Comparison of ENCODE assay signal across 9 cellular contexts in the genomic region with DNA sequence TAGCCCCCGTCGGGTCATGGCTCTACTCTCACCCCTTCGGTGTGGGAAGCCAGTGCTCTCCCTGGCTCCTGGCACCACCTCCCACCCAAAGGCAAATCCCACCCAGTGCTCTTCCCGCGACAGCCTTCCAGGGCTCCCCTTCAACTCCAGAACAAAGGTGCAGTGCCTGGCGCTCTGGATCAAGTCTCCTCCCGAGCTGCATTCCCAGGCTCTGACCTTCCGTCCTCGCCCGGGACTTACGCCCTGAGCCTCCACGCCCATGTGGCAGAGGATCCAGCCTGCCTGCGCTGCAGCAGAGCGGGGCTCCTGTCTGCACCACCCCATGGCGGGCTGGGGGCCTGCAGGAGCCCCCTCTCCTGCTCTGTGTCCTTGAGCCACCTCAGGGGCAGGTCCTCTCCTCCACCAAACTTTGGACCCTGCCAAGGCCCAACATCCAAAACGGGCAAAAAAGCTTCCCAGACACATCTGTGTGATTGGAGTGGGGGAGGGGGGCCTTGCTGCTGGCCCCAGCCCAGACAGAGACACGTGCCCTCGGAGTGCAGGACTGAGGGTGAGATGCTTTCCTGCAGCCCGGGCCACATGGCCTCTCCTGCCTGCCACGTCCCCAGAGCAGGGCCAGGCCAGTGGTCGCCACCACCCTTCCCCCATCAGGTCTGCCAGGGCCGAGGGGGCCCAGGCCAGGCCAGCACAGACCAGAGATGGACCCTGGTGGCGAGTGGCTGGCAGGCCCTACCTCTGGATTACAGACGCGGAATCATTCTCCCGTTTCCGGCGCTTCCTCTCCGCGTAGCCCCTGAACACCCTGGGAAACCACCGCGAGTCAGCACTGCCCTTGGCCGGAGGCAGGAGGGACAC. TPM values are rescaled to one million over a fixed set of nuclear protein-coding genes. Genes with fewer than 3 reads are reported as not detected.
DNase-seq lines count a peak whose midpoint lies in the region; TF ChIP-seq lines count a peak whose summit lies in the region.
"Had no signal": no experiment of that assay in that cellular context is flagged by ENCODE, and none has a peak within 500 bp of the region (broad histone marks: within the 10 kb centered on the region; RNA-seq: fewer than 3 reads in every experiment).

No MANE protein-coding gene starts in this region.

- peaks cover 11% of the 10 kb centered on the region for H3K79me2 ChIP-seq in osteoblast (ENCODE audit: insufficient read depth, low read length)

- no peaks in the 10 kb centered on the region for H3K27me3 Mint-ChIP-seq in T-helper 2 cell treated with Interferon-gamma antibody and Interleukin-4, amounts not matched to agents 5 μg/mL and 100 μg/mL, for 36 hours (ENCODE audit: low read depth)
- peaks cover 4% of the 10 kb centered on the region for H3K27me3 Mint-ChIP-seq in glutamatergic neuron (ENCODE audit: unreplicated experiment)

- H3K27me3 ChIP-seq in osteoblast (ENCODE audit: insufficient read depth, low read length), result no peaks in the 10 kb centered on the region

- H3K9me3 ChIP-seq in osteoblast (ENCODE audit: low read depth, low read length), result no peaks in the 10 kb centered on the region

- H2AFZ ChIP-seq in osteoblast (ENCODE audit: low read length), result no peak overlapping the region

- no peak overlapping the region for H3K4me3 ChIP-seq in osteoblast (ENCODE audit: insufficient read depth, low read length)

- no peak overlapping the region for H3K4me2 ChIP-seq in osteoblast (ENCODE audit: insufficient read depth, low read length)

- peaks cover 39% of the 10 kb centered on the region for H4K20me1 ChIP-seq in osteoblast (ENCODE audit: insufficient read depth, low read length)

- peaks cover 20% of the 10 kb centered on the region for H3K36me3 Mint-ChIP-seq in T-helper 2 cell treated with Interferon-gamma antibody and Interleukin-4, amounts not matched to agents 5 μg/mL and 100 μg/mL, for 36 hours (ENCODE audit: low read depth)
- H3K36me3 Mint-ChIP-seq in glutamatergic neuron (ENCODE audit: unreplicated experiment), result no peaks in the 10 kb centered on the region

- DNase-seq in ELF-1 (ENCODE audit: low read depth, low spot score) (peak; percentile 86), glutamatergic neuron (peak; percentile 34), osteoblast (ENCODE audit: insufficient read length, low spot score, missing footprints) (peak; percentile 82), activated gamma-delta T cell (lab: John Stamatoyannopoulos, UW) (no peak), OCI-M1 (lab: John Stamatoyannopoulos, UW) (no peak), NCI-H82 treated with DMSO at 0.1 percent for 48 hours (lab: John Stamatoyannopoulos, UW; ENCODE audit: unreplicated experiment) (no peak), NCI-H226 (no peak)
- DNase-seq in T-helper 2 cell treated with Interferon-gamma antibody and Interleukin-4, amounts not matched to agents 5 μg/mL and 100 μg/mL, for 36 hours (ENCODE audit: low spot score), result no peak
- DNase-seq: NK-92 treated with Interleukin-12 subunit alpha and Interleukin-12 subunit beta, amount 100 ng/mL, for 24 hours had no signal

- peaks cover 30% of the 10 kb centered on the region for H3K4me1 ChIP-seq in osteoblast (ENCODE audit: insufficient read depth, low read length)

- TF ChIP-seq CTCF in glutamatergic neuron (IDR thresholded peaks at IDR 0.05; ENCODE audit: partially characterized antibody, unreplicated experiment) (no peak), osteoblast (IDR thresholded peaks at IDR 0.05; ENCODE audit: extremely low read depth, low read depth, low read length) (no peak)

- H3K27ac ChIP-seq in osteoblast (ENCODE audit: low read depth, low read length), result no peak overlapping the region

- H3K36me3 ChIP-seq in osteoblast (ENCODE audit: insufficient read depth, low read length), result peaks cover 23% of the 10 kb centered on the region

- H3K27ac Mint-ChIP-seq in T-helper 2 cell treated with Interferon-gamma antibody and Interleukin-4, amounts not matched to agents 5 μg/mL and 100 μg/mL, for 36 hours, result peak overlapping the region; percentile 57
- H3K27ac Mint-ChIP-seq in glutamatergic neuron (ENCODE audit: unreplicated experiment), result no peak overlapping the region

- peak overlapping the region; percentile 71 for H3K4me3 Mint-ChIP-seq in T-helper 2 cell treated with Interferon-gamma antibody and Interleukin-4, amounts not matched to agents 5 μg/mL and 100 μg/mL, for 36 hours
- peak overlapping the region; percentile 61 for H3K4me3 Mint-ChIP-seq in glutamatergic neuron (ENCODE audit: unreplicated experiment)

- no peaks in the 10 kb centered on the region for H3K9me3 Mint-ChIP-seq in T-helper 2 cell treated with Interferon-gamma antibody and Interleukin-4, amounts not matched to agents 5 μg/mL and 100 μg/mL, for 36 hours
- H3K9me3 Mint-ChIP-seq in glutamatergic neuron (ENCODE audit: unreplicated experiment), result peaks cover 1% of the 10 kb centered on the region

- peaks cover 15% of the 10 kb centered on the region for H3K4me1 Mint-ChIP-seq in T-helper 2 cell treated with Interferon-gamma antibody and Interleukin-4, amounts not matched to agents 5 μg/mL and 100 μg/mL, for 36 hours (ENCODE audit: low read depth)
- H3K4me1 Mint-ChIP-seq in glutamatergic neuron (ENCODE audit: low read depth, unreplicated experiment), result peaks cover 4% of the 10 kb centered on the region

RNA-seq across cellular contexts. Expression of a gene that starts 4.4 kb away (rescaled TPM):
- total RNA-seq in glutamatergic neuron (ENCODE audit: unreplicated experiment) (131 TPM), osteoblast (19.2 and 22.4 TPM in 2 replicates)

RNA-seq across cellular contexts. Expression of a gene that starts 13.6 kb away (rescaled TPM):
- total RNA-seq in glutamatergic neuron (ENCODE audit: unreplicated experiment) (1.0 TPM), osteoblast (not detected in 2 replicates)

RNA-seq across cellular contexts. Expression of a gene that starts 31.5 kb away (rescaled TPM):
- total RNA-seq in glutamatergic neuron (ENCODE audit: unreplicated experiment), result 2.6 TPM
- 0.36 and 0.88 TPM in 2 replicates for total RNA-seq in osteoblast

RNA-seq across cellular contexts. Expression of a gene that starts 31.8 kb away (rescaled TPM):
- total RNA-seq in glutamatergic neuron (ENCODE audit: unreplicated experiment), result 24.5 TPM
- 7.6 and 10.0 TPM in 2 replicates for total RNA-seq in osteoblast

Comparison
In these comparisons a context has a peak if more than half of its experiments do, and no peak if none do; other contexts are left out.
1. DNase-seq: peak in ELF-1 (single experiment), glutamatergic neuron (single experiment) and osteoblast (single experiment); none in T-helper 2 cell treated with Interferon-gamma antibody and Interleukin-4, amounts not matched to agents 5 μg/mL and 100 μg/mL, for 36 hours (single experiment), activated gamma-delta T cell (single experiment), OCI-M1 (single experiment), NCI-H82 treated with DMSO at 0.1 percent for 48 hours (single experiment) and NCI-H226 (single experiment).